27 cellular contexts compared by ENCODE assay signal in genomic region chr10:123666318-123667291, GRCh38. TPM values are rescaled to one million over a fixed set of nuclear protein-coding genes. Genes with fewer than 3 reads are reported as not detected.
DNase-seq lines count a peak whose midpoint lies in the region; ATAC-seq and TF ChIP-seq lines count a peak whose summit lies in the region.
"Had no signal": no experiment of that assay in that cellular context is flagged by ENCODE, and none has a peak within 500 bp of the region (broad histone marks: within the 10 kb centered on the region; RNA-seq: fewer than 3 reads in every experiment).

Gene GPR26, plus strand, starts transcription at chr10:123666355. Its CDS starts 53 bp downstream, at chr10:123666408.

- H3F3A ChIP-seq in GM23248 (ENCODE audit: insufficient read depth) (peaks cover 7% of the 10 kb centered on the region; the same call in 1 of the 2 replicates), neural progenitor cell (ENCODE audit: low read depth) (no peaks in the 10 kb centered on the region)

- no peaks in the 10 kb centered on the region for H3K9me2 ChIP-seq in GM23248 (ENCODE audit: insufficient read depth)

- H3K27ac ChIP-seq in GM23248 (no peak within 1 kb of the TSS), iPS DF 6.9 (ENCODE audit: low read length) (no peak within 1 kb of the TSS), neural progenitor cell (no peak within 1 kb of the TSS), suprapubic skin (no peak within 1 kb of the TSS), caudate nucleus (ENCODE audit: low read depth, low read length) (no peak within 1 kb of the TSS), body of pancreas (no peak within 1 kb of the TSS), mammary epithelial cell (ENCODE audit: insufficient read depth, low read depth, low read length) (no peak within 1 kb of the TSS)
- H3K27ac ChIP-seq: cardiac muscle cell, left ventricle myocardium inferior, tibial nerve had no signal

- no peak for TF ChIP-seq EP300 in suprapubic skin (IDR thresholded peaks at IDR 0.05)

- H3K4me1 Mint-ChIP-seq in neural progenitor cell, result peaks cover 6% of the 10 kb centered on the region
- H3K4me1 Mint-ChIP-seq: activated B cell treated with CpG ODN at 0.5 μM for 24 hours; activated naive CD8-positive, alpha-beta T cell treated with anti-CD3 and anti-CD28 coated beads, Interleukin-2, amount 10 ng/mL, durations not matched to agents 7 days and 5 days had no signal

- no peaks in the 10 kb centered on the region for H3K79me2 ChIP-seq in GM23248 (ENCODE audit: insufficient read depth)
- H3K79me2 ChIP-seq in neural progenitor cell (ENCODE audit: low read depth), result no peaks in the 10 kb centered on the region
- H3K79me2 ChIP-seq in mammary epithelial cell (ENCODE audit: insufficient read depth, low read length), result no peaks in the 10 kb centered on the region

- CTCF ChIA-PET in mammary epithelial cell (lab: Charles Lee; ENCODE audit: low non-redundant PET), result no interaction called here

- no peaks in the 10 kb centered on the region for H3K36me3 ChIP-seq in GM23248 (ENCODE audit: low read depth)
- no peaks in the 10 kb centered on the region for H3K36me3 ChIP-seq in NT2/D1 (ENCODE audit: insufficient read depth, insufficient read length, low read length)
- H3K36me3 ChIP-seq in iPS DF 6.9 (ENCODE audit: control insufficient read depth, insufficient read depth, low read length), result no peaks in the 10 kb centered on the region
- no peaks in the 10 kb centered on the region for H3K36me3 ChIP-seq in neural progenitor cell
- no peaks in the 10 kb centered on the region for H3K36me3 ChIP-seq in suprapubic skin
- no peaks in the 10 kb centered on the region for H3K36me3 ChIP-seq in body of pancreas (replicated peaks in 1 of 2; ENCODE audit: insufficient read depth in 1 of 2, low read depth in 2 of 2)
- no peaks in the 10 kb centered on the region for H3K36me3 ChIP-seq in mammary epithelial cell (ENCODE audit: insufficient read depth, low read length)
- H3K36me3 ChIP-seq: cardiac muscle cell, left ventricle myocardium inferior, tibial nerve had no signal

- H3K36me3 Mint-ChIP-seq in neural progenitor cell, result no peaks in the 10 kb centered on the region
- H3K36me3 Mint-ChIP-seq: activated naive CD8-positive, alpha-beta T cell treated with anti-CD3 and anti-CD28 coated beads, Interleukin-2, amount 10 ng/mL, durations not matched to agents 7 days and 5 days had no signal

- H4K20me1 ChIP-seq in GM23248 (ENCODE audit: insufficient read depth) (no peaks in the 10 kb centered on the region), neural progenitor cell (ENCODE audit: low read depth) (peaks cover 20% of the 10 kb centered on the region), mammary epithelial cell (ENCODE audit: insufficient read depth, low read length) (no peaks in the 10 kb centered on the region)

- H3K4me3 ChIP-seq in GM23248 (no peak within 1 kb of the TSS), NT2/D1 (ENCODE audit: insufficient read length, low read depth) (peak within 1 kb of the TSS; percentile 47), iPS DF 6.9 (ENCODE audit: low read length) (peak within 1 kb of the TSS; percentile 27; the same call in 1 of the 2 replicates), neural progenitor cell (peak within 1 kb of the TSS; percentile 36), suprapubic skin (no peak within 1 kb of the TSS), body of pancreas (no peak within 1 kb of the TSS), mammary epithelial cell (replicated peaks in 1 of 3; ENCODE audit: insufficient read depth in 1 of 3, low read depth in 2 of 3, low read length in 3 of 3) (no peak within 1 kb of the TSS)
- H3K4me3 ChIP-seq: cardiac muscle cell, left ventricle myocardium inferior, tibial nerve had no signal

- in situ Hi-C loops in GM23248 (cut with MboI) (no loop called here), mammary epithelial cell (cut with MboI; ENCODE audit: low sequenced_read_pairs in 2 of 2) (no loop called here)

- H3K9ac ChIP-seq in GM23248, result no peak within 1 kb of the TSS
- peak within 1 kb of the TSS; percentile 47 for H3K9ac ChIP-seq in NT2/D1 (ENCODE audit: insufficient read length, low read depth)
- H3K9ac ChIP-seq in neural progenitor cell, result no peak within 1 kb of the TSS
- no peak within 1 kb of the TSS for H3K9ac ChIP-seq in mammary epithelial cell (ENCODE audit: insufficient read depth, low read length)

- no peak for ATAC-seq in body of pancreas
- ATAC-seq: activated CD8-positive, alpha-beta T cell treated with anti-CD3 and anti-CD28 coated beads, Interleukin-2, amount 10 ng/mL, durations not matched to agents 7 days and 5 days; activated T-cell treated with anti-CD3 and anti-CD28 coated beads, Interleukin-2, amount 50 U/mL, for 72 hours; effector memory CD8-positive, alpha-beta T cell; Right ventricle myocardium inferior had no signal

- H3K27me3 ChIP-seq in GM23248 (replicated peaks; ENCODE audit: insufficient read depth) (peaks cover 7% of the 10 kb centered on the region; the same call in 1 of the 2 replicates), NT2/D1 (ENCODE audit: insufficient read depth, insufficient read length) (peaks cover 41% of the 10 kb centered on the region), iPS DF 6.9 (ENCODE audit: control insufficient read depth, insufficient read depth, low read length) (peaks cover 28% of the 10 kb centered on the region), neural progenitor cell (peaks cover 64% of the 10 kb centered on the region), suprapubic skin (peaks cover 79% of the 10 kb centered on the region), body of pancreas (no peaks in the 10 kb centered on the region), mammary epithelial cell (ENCODE audit: insufficient read depth, low read length) (peaks cover 27% of the 10 kb centered on the region)

- no peak within 1 kb of the TSS for H2AFZ ChIP-seq in GM23248
- no peak within 1 kb of the TSS for H2AFZ ChIP-seq in neural progenitor cell (replicated peaks)
- no peak within 1 kb of the TSS for H2AFZ ChIP-seq in mammary epithelial cell (ENCODE audit: low read depth, low read length)

- H3K4me3 Mint-ChIP-seq in neural progenitor cell, result peak within 1 kb of the TSS; percentile 75
- H3K4me3 Mint-ChIP-seq: activated B cell treated with CpG ODN at 0.5 μM for 24 hours; activated CD8-positive, alpha-beta T cell treated with anti-CD3 and anti-CD28 coated beads, Interleukin-2, amount 10 ng/mL, durations not matched to agents 7 days and 5 days; activated naive CD8-positive, alpha-beta T cell treated with anti-CD3 and anti-CD28 coated beads, Interleukin-2, amount 10 ng/mL, durations not matched to agents 7 days and 5 days; activated T-cell treated with anti-CD3 and anti-CD28 coated beads, Interleukin-2, amount 50 U/mL, for 72 hours; effector memory CD8-positive, alpha-beta T cell; T-helper 1 cell treated with Interleukin-12 subunit alpha and Interleukin-12 subunit beta and Interleukin-4 antibody, amounts not matched to agents 30 μg/mL and 1 μg/mL, for 36 hours had no signal

- H3K9me3 ChIP-seq in GM23248 (ENCODE audit: low read depth), result no peaks in the 10 kb centered on the region
- H3K9me3 ChIP-seq in NT2/D1 (ENCODE audit: insufficient read depth, low read length), result no peaks in the 10 kb centered on the region
- no peaks in the 10 kb centered on the region for H3K9me3 ChIP-seq in iPS DF 6.9 (ENCODE audit: control insufficient read depth, insufficient read depth, low read length)
- no peaks in the 10 kb centered on the region for H3K9me3 ChIP-seq in neural progenitor cell (ENCODE audit: low read depth)
- no peaks in the 10 kb centered on the region for H3K9me3 ChIP-seq in suprapubic skin
- H3K9me3 ChIP-seq in body of pancreas, result no peaks in the 10 kb centered on the region
- H3K9me3 ChIP-seq in mammary epithelial cell (replicated peaks; ENCODE audit: insufficient read depth, low read length), result no peaks in the 10 kb centered on the region

- peak; percentile 57 for DNase-seq in GM23248
- no peak for DNase-seq in NT2/D1 (ENCODE audit: low read depth, low spot score)
- no peak for DNase-seq in iPS DF 6.9 (ENCODE audit: low read depth, low spot score)
- DNase-seq in neural progenitor cell (ENCODE audit: low spot score), result peak; percentile 80
- DNase-seq in suprapubic skin (ENCODE audit: low spot score in 2 of 2), result no peak
- DNase-seq in caudate nucleus (lab: John Stamatoyannopoulos, UW), result no peak
- DNase-seq in body of pancreas, result no peak
- no peak for DNase-seq in mammary epithelial cell
- DNase-seq: activated B cell treated with CpG ODN at 0.5 μM for 24 hours; activated CD8-positive, alpha-beta T cell treated with anti-CD3 and anti-CD28 coated beads, Interleukin-2, amount 10 ng/mL, durations not matched to agents 7 days and 5 days; activated naive CD8-positive, alpha-beta T cell treated with anti-CD3 and anti-CD28 coated beads, Interleukin-2, amount 10 ng/mL, durations not matched to agents 7 days and 5 days; activated T-cell treated with anti-CD3 and anti-CD28 coated beads, Interleukin-2, amount 50 U/mL, for 72 hours; Calu3; effector memory CD8-positive, alpha-beta T cell; GF-D8; KG1; left ventricle myocardium inferior; NCI-H1048; NCI-H345; stimulated activated CD4-positive, alpha-beta T cell treated with anti-CD3 and anti-CD28 coated beads, Interleukin-12 subunit alpha, Interleukin-12 subunit beta, amount 100 ng/mL, for 4 hours had no signal

- no peaks in the 10 kb centered on the region for H3K9me3 Mint-ChIP-seq in neural progenitor cell
- H3K9me3 Mint-ChIP-seq: activated B cell treated with CpG ODN at 0.5 μM for 24 hours; T-helper 1 cell treated with Interleukin-12 subunit alpha and Interleukin-12 subunit beta and Interleukin-4 antibody, amounts not matched to agents 30 μg/mL and 1 μg/mL, for 36 hours had no signal

- no peak within 1 kb of the TSS for H3K4me2 ChIP-seq in GM23248 (ENCODE audit: unreplicated experiment)
- peak within 1 kb of the TSS; percentile 79 for H3K4me2 ChIP-seq in neural progenitor cell
- no peak within 1 kb of the TSS for H3K4me2 ChIP-seq in mammary epithelial cell (ENCODE audit: insufficient read depth, low read depth, low read length)

- intact Hi-C loops in body of pancreas (cut with DNase I), result no loop called here
- intact Hi-C loops in mammary epithelial cell (cut with micrococcal nuclease), result no loop called here

- WGBS in GM23248 (ENCODE audit: low coverage in 1 of 2, low lambda C conversion rate in 2 of 2, missing lambda C conversion rate in 2 of 2), 2 experiments, result 43 to 44% methylated on average over 78 to 82 of the region's 103 CpGs
- no CpG with 5 or more reads among the region's 103 CpGs for WGBS in iPS DF 6.9 (ENCODE audit: insufficient coverage, insufficient read length)
- WGBS in suprapubic skin, result 66% methylated on average over 28 of the region's 103 CpGs
- 31 to 64% methylated on average over 42 to 89 of the region's 103 CpGs for WGBS in body of pancreas, 2 donors
- WGBS in mammary epithelial cell (ENCODE audit: low coverage, missing lambda C conversion rate), result 17% methylated on average over 51 of the region's 103 CpGs

- BruUV-seq in mammary epithelial cell (replicated peaks; lab: Mats Ljungman, UMichigan), result no TSS peak

- peak; percentile 13 for TF ChIP-seq CTCF in neural progenitor cell (IDR thresholded peaks at IDR 0.05)
- TF ChIP-seq CTCF in suprapubic skin (IDR thresholded peaks at IDR 0.05), result no peak
- TF ChIP-seq CTCF in body of pancreas (IDR thresholded peaks at IDR 0.05), result no peak
- TF ChIP-seq CTCF in mammary epithelial cell (conservative IDR thresholded peaks at IDR 0.05 in 1 of 2, IDR thresholded peaks at IDR 0.05 in 1 of 2; ENCODE audit: extremely low read depth in 1 of 2, insufficient read depth in 1 of 2, low read depth in 1 of 2, low read length in 2 of 2), result no peak

- TF ChIP-seq POLR2A in suprapubic skin (IDR thresholded peaks at IDR 0.05), result no peak
- TF ChIP-seq POLR2A in body of pancreas (IDR thresholded peaks at IDR 0.05), result no peak

- no peak within 1 kb of the TSS for H3K27ac Mint-ChIP-seq in neural progenitor cell
- H3K27ac Mint-ChIP-seq: activated B cell treated with CpG ODN at 0.5 μM for 24 hours; activated CD8-positive, alpha-beta T cell treated with anti-CD3 and anti-CD28 coated beads, Interleukin-2, amount 10 ng/mL, durations not matched to agents 7 days and 5 days; activated naive CD8-positive, alpha-beta T cell treated with anti-CD3 and anti-CD28 coated beads, Interleukin-2, amount 10 ng/mL, durations not matched to agents 7 days and 5 days; activated T-cell treated with anti-CD3 and anti-CD28 coated beads, Interleukin-2, amount 50 U/mL, for 72 hours; effector memory CD8-positive, alpha-beta T cell; T-helper 1 cell treated with Interleukin-12 subunit alpha and Interleukin-12 subunit beta and Interleukin-4 antibody, amounts not matched to agents 30 μg/mL and 1 μg/mL, for 36 hours had no signal

- dilution Hi-C loops in mammary epithelial cell (cut with HindIII; ENCODE audit: low sequenced_read_pairs), result no loop called here

- H3K27me3 Mint-ChIP-seq in neural progenitor cell (ENCODE audit: insufficient read depth, low read depth), result peaks cover 48% of the 10 kb centered on the region

- peaks cover 15% of the 10 kb centered on the region for H3K4me1 ChIP-seq in GM23248 (ENCODE audit: insufficient read depth)
- peaks cover 14% of the 10 kb centered on the region for H3K4me1 ChIP-seq in NT2/D1 (ENCODE audit: insufficient read depth, insufficient read length)
- no peaks in the 10 kb centered on the region for H3K4me1 ChIP-seq in iPS DF 6.9 (ENCODE audit: control insufficient read depth, insufficient read depth, low read length)
- no peaks in the 10 kb centered on the region for H3K4me1 ChIP-seq in neural progenitor cell
- H3K4me1 ChIP-seq in suprapubic skin, result no peaks in the 10 kb centered on the region
- H3K4me1 ChIP-seq in body of pancreas, result no peaks in the 10 kb centered on the region
- H3K4me1 ChIP-seq in mammary epithelial cell (ENCODE audit: insufficient read depth, low read length), result no peaks in the 10 kb centered on the region
- H3K4me1 ChIP-seq: left ventricle myocardium inferior, tibial nerve had no signal

RNA-seq across cellular contexts. Expression of gene GPR26, which starts in this region (rescaled TPM):
- not detected in 2 replicates for total RNA-seq in GM23248 (2014; rRNA removed; shearing (Covaris generic))
- polyA plus RNA-seq in GM23248 (2016; fragmentation: Nextera tagmentation; extraction: Ambion mirVana), result not detected in 2 replicates
- not detected in 2 replicates for total RNA-seq in neural progenitor cell (ENCODE audit: low replicate concordance)
- total RNA-seq in suprapubic skin, result not detected
- total RNA-seq in body of pancreas, result not detected
- not detected for total RNA-seq in mammary epithelial cell
- not detected for polyA plus RNA-seq in mammary epithelial cell
- not detected for polyA minus RNA-seq in mammary epithelial cell
- total RNA-seq: activated B cell treated with CpG ODN at 0.5 μM for 24 hours; activated CD8-positive, alpha-beta T cell treated with anti-CD3 and anti-CD28 coated beads, Interleukin-2, amount 10 ng/mL, durations not matched to agents 7 days and 5 days; activated naive CD8-positive, alpha-beta T cell treated with anti-CD3 and anti-CD28 coated beads, Interleukin-2, amount 10 ng/mL, durations not matched to agents 7 days and 5 days; activated T-cell treated with anti-CD3 and anti-CD28 coated beads, Interleukin-2, amount 50 U/mL, for 72 hours; Calu3; cardiac muscle cell; H4; left ventricle myocardium inferior; myocyte; pulmonary artery endothelial cell; Right ventricle myocardium inferior; tibial nerve had no signal
- polyA plus RNA-seq: cardiac muscle cell had no signal

Comparison
In these comparisons a context has a peak if more than half of its experiments do, and no peak if none do; other contexts are left out.
1. Peak in DNase-seq in GM23248; RNA of the gene not detected or under 1 TPM.
2. Peak in DNase-seq, H3K4me3 ChIP-seq and H3K4me2 ChIP-seq in neural progenitor cell; RNA of the gene not detected or under 1 TPM.
3. H3K4me3 ChIP-seq: peak in NT2/D1 (single experiment) and iPS DF 6.9 (single experiment); none in GM23248 (single experiment), suprapubic skin (single experiment), body of pancreas (0 of 2) and mammary epithelial cell (0 of 3).